Comparison of ENCODE assay signal across 25 cellular contexts in the genomic region with DNA sequence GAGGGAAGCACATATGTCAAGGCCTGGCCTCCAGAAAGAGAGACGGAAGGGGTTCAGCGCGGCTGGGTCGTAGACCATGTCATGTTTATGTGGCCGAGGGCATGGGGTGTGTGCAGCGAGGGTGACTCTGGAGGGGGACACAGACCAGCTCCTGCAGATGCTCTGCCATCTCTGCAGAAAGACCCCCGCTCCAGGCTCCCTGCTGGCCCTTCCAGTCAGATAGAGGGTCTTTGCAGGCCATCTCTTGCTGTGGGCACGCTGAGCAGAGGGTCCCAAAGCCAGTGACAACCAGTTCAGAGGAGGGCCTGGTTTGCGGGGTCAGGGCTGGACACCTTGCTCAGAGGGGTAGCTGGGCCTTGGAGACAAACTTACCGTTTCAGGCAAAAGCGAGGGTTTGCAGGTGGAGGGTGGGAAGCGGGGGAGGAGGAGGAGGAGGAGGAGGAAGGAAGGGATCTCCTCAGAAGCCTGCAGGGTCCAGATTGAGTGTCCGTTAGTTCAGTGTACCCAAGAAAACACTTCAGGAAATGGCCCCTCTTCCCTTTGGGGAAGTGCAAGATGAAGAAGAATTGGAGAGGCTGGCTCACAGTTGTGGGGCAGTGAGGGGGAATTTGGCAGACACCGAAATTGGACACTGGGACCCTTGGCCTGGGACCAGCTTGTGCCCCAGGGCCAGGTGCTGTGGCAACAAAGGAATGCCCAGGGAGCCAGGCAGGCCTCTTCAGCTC.
DNase-seq lines count a peak whose midpoint lies in the region; ATAC-seq and TF ChIP-seq lines count a peak whose summit lies in the region.
"Had no signal": no experiment of that assay in that cellular context is flagged by ENCODE, and none has a peak within 500 bp of the region (broad histone marks: within the 10 kb centered on the region; RNA-seq: fewer than 3 reads in every experiment).

No MANE protein-coding gene starts in this region.

- peak overlapping the region; percentile 30 for H3K27ac Mint-ChIP-seq in CD4-positive, alpha-beta T cell
- peak overlapping the region in 4 of 5 experiments; percentile 40 to 67 (median 50) for H3K27ac Mint-ChIP-seq in brain
- H3K27ac Mint-ChIP-seq: dendritic cell treated with granulocyte-macrophage colony-stimulating factor and Interleukin-4, amounts not matched to agents 40 ng/mL and 50 ng/mL, for 4 days; HFFc6; mesothelial cell of epicardium; nephron progenitor cell had no signal

- no peak overlapping the region for H3K4me3 ChIP-seq in neutrophil (ENCODE audit: low read depth in 1 of 2, low read length in 1 of 2)
- H3K4me3 ChIP-seq: adrenal gland, testis had no signal

- no peaks in the 10 kb centered on the region for H3K9me3 ChIP-seq in CD4-positive, alpha-beta T cell (ENCODE audit: control insufficient read depth, low read length)
- no peaks in the 10 kb centered on the region for H3K9me3 ChIP-seq in neutrophil
- H3K9me3 ChIP-seq: adrenal gland, testis had no signal

- TF ChIP-seq CTCF in CD4-positive, alpha-beta T cell (IDR thresholded peaks at IDR 0.05) = no peak
- TF ChIP-seq CTCF in brain (conservative IDR thresholded peaks at IDR 0.05) = no peak
- no peak for TF ChIP-seq CTCF in neutrophil (IDR thresholded peaks at IDR 0.05)

- H3K9me3 Mint-ChIP-seq in CD4-positive, alpha-beta T cell = no peaks in the 10 kb centered on the region
- peaks cover 0 to 5% (median 0%) of the 10 kb centered on the region in 5 experiments for H3K9me3 Mint-ChIP-seq in brain
- H3K9me3 Mint-ChIP-seq: dendritic cell treated with granulocyte-macrophage colony-stimulating factor and Interleukin-4, amounts not matched to agents 40 ng/mL and 50 ng/mL, for 4 days; HFFc6; mesothelial cell of epicardium; nephron progenitor cell had no signal

- H3K4me3 Mint-ChIP-seq in CD4-positive, alpha-beta T cell = no peak overlapping the region
- H3K4me3 Mint-ChIP-seq in brain = no peak overlapping the region
- H3K4me3 Mint-ChIP-seq: CD4-positive, alpha-beta memory T cell; dendritic cell treated with granulocyte-macrophage colony-stimulating factor and Interleukin-4, amounts not matched to agents 40 ng/mL and 50 ng/mL, for 4 days; HFFc6; mesothelial cell of epicardium; nephron progenitor cell had no signal

- H3K27me3 ChIP-seq in CD4-positive, alpha-beta T cell (ENCODE audit: control insufficient read depth, insufficient read depth, low read length) = no peaks in the 10 kb centered on the region
- H3K27me3 ChIP-seq in neutrophil = no peaks in the 10 kb centered on the region
- H3K27me3 ChIP-seq: adrenal gland, testis had no signal

- CTCF ChIA-PET in CD4-positive, alpha-beta T cell (lab: Charles Lee) = no interaction called here

- POLR2A ChIA-PET in CD4-positive, alpha-beta T cell (lab: Charles Lee) = no interaction called here

- intact Hi-C loops in CD4-positive, alpha-beta T cell (cut with DNase I, micrococcal nuclease) = no loop called here

- DNase-seq in CD4-positive, alpha-beta T cell = no peak
- DNase-seq in MV-4-11 (lab: John Stamatoyannopoulos, UW) (peak; percentile 54), DMS153 treated with DMSO at 0.1 percent for 48 hours (lab: John Stamatoyannopoulos, UW; ENCODE audit: unreplicated experiment) (no peak), NCI-H2227 treated with DMSO at 0.1 percent for 48 hours (lab: John Stamatoyannopoulos, UW) (no peak)
- DNase-seq in stimulated activated CD4-positive, alpha-beta T cell treated with anti-CD3 and anti-CD28 coated beads, Interleukin-15, amount 100 ng/mL, for 24 hours = no peak
- DNase-seq: activated CD4-positive, CD25-positive, alpha-beta regulatory T cell treated with anti-CD3 and anti-CD28 coated beads, Interleukin-2, amount 50 U/mL, for 72 hours; activated naive CD4-positive, alpha-beta T cell; activated T-cell treated with anti-CD3 and anti-CD28 coated beads, Interleukin-2, amount 50 U/mL, for 1 hour; adrenal gland; CD4-positive, alpha-beta memory T cell; DMS53; GDM1; HFFc6; NCI-H1417 treated with DMSO at 0.1 percent for 48 hours; NCI-H2107; NCI-H524; nephron progenitor cell; stimulated activated naive CD4-positive, alpha-beta T cell; T1000; testis had no signal

- ATAC-seq in CD4-positive, alpha-beta T cell (ENCODE audit: poor library complexity) = no peak
- ATAC-seq in GM18909 (IDR thresholded peaks at IDR 0.05; ENCODE audit: poor library complexity, unreplicated experiment) = no peak

- no peaks in the 10 kb centered on the region for H3K27me3 Mint-ChIP-seq in CD4-positive, alpha-beta T cell
- no peaks in the 10 kb centered on the region for H3K27me3 Mint-ChIP-seq in brain
- H3K27me3 Mint-ChIP-seq: CD4-positive, alpha-beta memory T cell; dendritic cell treated with granulocyte-macrophage colony-stimulating factor and Interleukin-4, amounts not matched to agents 40 ng/mL and 50 ng/mL, for 4 days had no signal

- H3K27ac ChIP-seq in CD4-positive, alpha-beta T cell (ENCODE audit: low read depth, low read length) = no peak overlapping the region
- H3K27ac ChIP-seq in neutrophil = peak overlapping the region; percentile 68
- H3K27ac ChIP-seq: adrenal gland, testis had no signal

- H3K36me3 ChIP-seq in neutrophil = no peaks in the 10 kb centered on the region
- H3K36me3 ChIP-seq: adrenal gland had no signal

- peaks cover 75% of the 10 kb centered on the region for H3K4me1 Mint-ChIP-seq in CD4-positive, alpha-beta T cell (ENCODE audit: low read depth)
- peaks cover 82% of the 10 kb centered on the region for H3K4me1 Mint-ChIP-seq in brain

- no peaks in the 10 kb centered on the region for H3K36me3 Mint-ChIP-seq in CD4-positive, alpha-beta T cell (ENCODE audit: low read depth)
- peaks cover 19% of the 10 kb centered on the region for H3K36me3 Mint-ChIP-seq in brain
- H3K36me3 Mint-ChIP-seq: mesothelial cell of epicardium had no signal

- peaks cover 82 to 93% of the 10 kb centered on the region in 2 experiments for H3K4me1 ChIP-seq in neutrophil (ENCODE audit: control insufficient read depth in 1 of 2, insufficient read depth in 1 of 2, low read depth in 1 of 2, low read length in 1 of 2)
- H3K4me1 ChIP-seq: testis had no signal
